19 cellular contexts compared by ENCODE assay signal in genomic region chr5:142202282-142202681, GRCh38.
DNase-seq lines count a peak whose midpoint lies in the region; ATAC-seq and TF ChIP-seq lines count a peak whose summit lies in the region.
"Had no signal": no experiment of that assay in that cellular context is flagged by ENCODE, and none has a peak within 500 bp of the region (broad histone marks: within the 10 kb centered on the region; RNA-seq: fewer than 3 reads in every experiment).

No MANE protein-coding gene starts in this region.

- no peak overlapping the region for H3K9ac ChIP-seq in GM23248
- H3K9ac ChIP-seq: BLaER1, parathyroid adenoma had no signal

- H2AFZ ChIP-seq in GM23248, result no peak overlapping the region
- H2AFZ ChIP-seq: parathyroid adenoma had no signal

- H4K20me1 ChIP-seq in GM23248 (ENCODE audit: insufficient read depth), result no peaks in the 10 kb centered on the region
- H4K20me1 ChIP-seq: BLaER1 had no signal

- H3K9me3 ChIP-seq in GM23248 (ENCODE audit: low read depth), result no peaks in the 10 kb centered on the region
- no peaks in the 10 kb centered on the region for H3K9me3 ChIP-seq in RWPE2 (ENCODE audit: severe bottlenecking)
- no peaks in the 10 kb centered on the region for H3K9me3 ChIP-seq in heart right ventricle
- H3K9me3 ChIP-seq: BLaER1, testis had no signal

- H3K27ac ChIP-seq in GM23248 (peak overlapping the region; percentile 74), RWPE2 (ENCODE audit: poor library complexity, severe bottlenecking) (peak overlapping the region; percentile 43), heart right ventricle (no peak overlapping the region)
- H3K27ac ChIP-seq: BLaER1, HL-60, parathyroid adenoma, testis had no signal

- H3K27me3 ChIP-seq in GM23248 (replicated peaks; ENCODE audit: insufficient read depth), result no peaks in the 10 kb centered on the region
- H3K27me3 ChIP-seq in RWPE2 (ENCODE audit: insufficient read depth, poor library complexity, severe bottlenecking), result no peaks in the 10 kb centered on the region
- no peaks in the 10 kb centered on the region for H3K27me3 ChIP-seq in heart right ventricle
- H3K27me3 ChIP-seq: BLaER1, testis had no signal

- ATAC-seq in RWPE2 (ENCODE audit: low read depth), result peak; percentile 58
- no peak for ATAC-seq in heart right ventricle
- ATAC-seq: activated T-cell treated with anti-CD3 and anti-CD28 coated beads, Interleukin-2, amount 50 U/mL, for 72 hours; left ventricle myocardium superior; WTC11 had no signal

- H3K4me1 ChIP-seq in GM23248 (ENCODE audit: insufficient read depth) (peaks cover 20% of the 10 kb centered on the region), RWPE2 (ENCODE audit: insufficient read depth, poor library complexity, severe bottlenecking) (peaks cover 10% of the 10 kb centered on the region), heart right ventricle (no peaks in the 10 kb centered on the region)
- H3K4me1 ChIP-seq: parathyroid adenoma, testis had no signal

- H3K36me3 ChIP-seq in GM23248 (ENCODE audit: low read depth) (no peaks in the 10 kb centered on the region), RWPE2 (ENCODE audit: low read depth) (no peaks in the 10 kb centered on the region), heart right ventricle (no peaks in the 10 kb centered on the region)
- H3K36me3 ChIP-seq: BLaER1 had no signal

- H3K79me2 ChIP-seq in GM23248 (ENCODE audit: insufficient read depth), result no peaks in the 10 kb centered on the region
- H3K79me2 ChIP-seq: parathyroid adenoma had no signal

- H3K9me2 ChIP-seq in GM23248 (ENCODE audit: insufficient read depth), result no peaks in the 10 kb centered on the region

- H3K4me3 ChIP-seq in GM23248 (no peak overlapping the region), RWPE2 (ENCODE audit: severe bottlenecking) (no peak overlapping the region), epithelial cell of esophagus (ENCODE audit: low read length) (no peak overlapping the region), heart right ventricle (no peak overlapping the region)
- H3K4me3 ChIP-seq: BLaER1, smooth muscle cell, testis had no signal

- in situ Hi-C loops in GM23248 (cut with MboI), result no loop called here

- intact Hi-C loops in heart right ventricle (cut with DNase I), result no loop called here

- WGBS in GM23248 (ENCODE audit: low coverage in 1 of 2, low lambda C conversion rate in 2 of 2, missing lambda C conversion rate in 2 of 2), 2 experiments, result 36 to 40% methylated on average over 1 of the region's 1 CpG
- 76 to 90% methylated on average over 1 of the region's 1 CpG for WGBS in heart right ventricle, 2 donors

- peaks cover 20% of the 10 kb centered on the region for H3F3A ChIP-seq in GM23248 (ENCODE audit: insufficient read depth)

- H3K4me2 ChIP-seq in GM23248 (ENCODE audit: unreplicated experiment), result peak overlapping the region; percentile 47
- H3K4me2 ChIP-seq: BLaER1, smooth muscle cell had no signal

- peak; percentile 76 for DNase-seq in GM23248
- no peak for DNase-seq in RWPE2 (ENCODE audit: low spot score)
- peak; percentile 55 for DNase-seq in epithelial cell of esophagus (ENCODE audit: low read depth)
- DNase-seq in pulmonary artery endothelial cell (ENCODE audit: low read depth, low spot score), result peak; percentile 37
- no peak for DNase-seq in ecto neural progenitor cell (ENCODE audit: low spot score)
- no peak for DNase-seq in heart right ventricle
- DNase-seq in GM10266 (ENCODE audit: extremely low spot score), result no peak
- no peak for DNase-seq in SKM-1 (lab: John Stamatoyannopoulos, UW; ENCODE audit: unreplicated experiment)
- DNase-seq: activated naive CD8-positive, alpha-beta T cell treated with anti-CD3 and anti-CD28 coated beads for 36 hours; activated T-cell treated with anti-CD3 and anti-CD28 coated beads, Interleukin-2, amount 50 U/mL, for 72 hours; effector CD4-positive, alpha-beta T cell; H9; left ventricle myocardium superior; testis had no signal

- TF ChIP-seq CTCF in RWPE2 (IDR thresholded peaks at IDR 0.05; ENCODE audit: poor library complexity, severe bottlenecking) (no peak), epithelial cell of esophagus (IDR thresholded peaks at IDR 0.05; ENCODE audit: insufficient read depth, low read depth, low read length, missing control alignments) (no peak), heart right ventricle (IDR thresholded peaks at IDR 0.05) (no peak), GM10266 (IDR thresholded peaks at IDR 0.05; ENCODE audit: control insufficient read depth, insufficient read depth, low read depth, missing control alignments) (no peak)

Comparison
In these comparisons a context has a peak if more than half of its experiments do, and no peak if none do; other contexts are left out.
1. DNase-seq: peak in GM23248 (single experiment), epithelial cell of esophagus (single experiment) and pulmonary artery endothelial cell (single experiment); none in RWPE2 (single experiment), ecto neural progenitor cell (single experiment), heart right ventricle (0 of 2), GM10266 (single experiment) and SKM-1 (single experiment).
2. H3K27ac ChIP-seq: peak in GM23248 (single experiment) and RWPE2 (single experiment); none in heart right ventricle (0 of 10).